31 cellular contexts compared by ENCODE assay signal in genomic region chr6:100568255-100568654, GRCh38.
"Had no signal": no experiment of that assay in that cellular context is flagged by ENCODE, and none has a peak within 500 bp of the region (broad histone marks: within the 10 kb centered on the region; RNA-seq: fewer than 3 reads in every experiment).

No MANE protein-coding gene starts in this region.

- H3K4me3 ChIP-seq: adrenal gland, breast epithelium, SJSA1 had no signal

- H3K9me3 ChIP-seq: adrenal gland, SJSA1, SK-N-SH had no signal

- H3K27ac Mint-ChIP-seq: activated CD4-positive, alpha-beta T cell treated with anti-CD3 and anti-CD28 coated beads for 36 hours; activated CD4-positive, alpha-beta T cell treated with anti-CD3 and anti-CD28 coated beads, Interleukin-2, amount 10 ng/mL, durations not matched to agents 7 days and 5 days; activated CD8-positive, alpha-beta T cell treated with anti-CD3 and anti-CD28 coated beads, Interleukin-2, amount 10 ng/mL, durations not matched to agents 7 days and 5 days; activated naive CD4-positive, alpha-beta T cell treated with anti-CD3 and anti-CD28 coated beads for 36 hours; activated naive CD4-positive, alpha-beta T cell treated with anti-CD3 and anti-CD28 coated beads, Interleukin-2, amount 50 U/mL, for 72 hours; activated T-cell treated with anti-CD3 and anti-CD28 coated beads, Interleukin-2, amount 50 U/mL, for 24 hours; activated T-helper 1 cell treated with anti-CD3 and anti-CD28 coated beads, Interleukin-12 subunit alpha, Interleukin-12 subunit beta, Interleukin-2, Interleukin-4 antibody, amounts not matched to agents 30 ng/mL and 10 ng/mL and 1 ng/mL, durations not matched to agents 14 hours and 24 hours and 36 hours; T-helper 1 cell treated with Interleukin-12 subunit alpha and Interleukin-12 subunit beta and Interleukin-4 antibody, amounts not matched to agents 30 μg/mL and 1 μg/mL, for 36 hours; T-helper 2 cell treated with Interferon-gamma antibody and Interleukin-4, amounts not matched to agents 5 μg/mL and 100 μg/mL, for 36 hours; WTC11 had no signal

- H3K4me1 ChIP-seq: adrenal gland, breast epithelium, SJSA1 had no signal

- H3K27me3 Mint-ChIP-seq: activated CD4-positive, alpha-beta T cell treated with anti-CD3 and anti-CD28 coated beads for 36 hours; activated CD4-positive, alpha-beta T cell treated with anti-CD3 and anti-CD28 coated beads, Interleukin-2, amount 10 ng/mL, durations not matched to agents 7 days and 5 days; activated T-cell treated with anti-CD3 and anti-CD28 coated beads, Interleukin-2, amount 50 U/mL, for 24 hours had no signal

- H3K9ac ChIP-seq: SK-N-SH had no signal

- H3K36me3 ChIP-seq: adrenal gland, breast epithelium had no signal

- H3K27ac ChIP-seq: adrenal gland, breast epithelium, SJSA1 had no signal

- H3K4me3 Mint-ChIP-seq: activated CD4-positive, alpha-beta T cell treated with anti-CD3 and anti-CD28 coated beads for 36 hours; activated CD4-positive, alpha-beta T cell treated with anti-CD3 and anti-CD28 coated beads, Interleukin-2, amount 10 ng/mL, durations not matched to agents 7 days and 5 days; activated CD8-positive, alpha-beta T cell treated with anti-CD3 and anti-CD28 coated beads, Interleukin-2, amount 10 ng/mL, durations not matched to agents 7 days and 5 days; activated naive CD4-positive, alpha-beta T cell treated with anti-CD3 and anti-CD28 coated beads for 36 hours; activated T-cell treated with anti-CD3 and anti-CD28 coated beads, Interleukin-2, amount 50 U/mL, for 24 hours; activated T-helper 1 cell treated with anti-CD3 and anti-CD28 coated beads, Interleukin-12 subunit alpha, Interleukin-12 subunit beta, Interleukin-2, Interleukin-4 antibody, amounts not matched to agents 30 ng/mL and 10 ng/mL and 1 ng/mL, durations not matched to agents 14 hours and 24 hours and 36 hours; T-helper 1 cell treated with Interleukin-12 subunit alpha and Interleukin-12 subunit beta and Interleukin-4 antibody, amounts not matched to agents 30 μg/mL and 1 μg/mL, for 36 hours; T-helper 2 cell treated with Interferon-gamma antibody and Interleukin-4, amounts not matched to agents 5 μg/mL and 100 μg/mL, for 36 hours; WTC11 had no signal

- ATAC-seq: activated CD4-positive, alpha-beta T cell treated with anti-CD3 and anti-CD28 coated beads for 36 hours; activated CD4-positive, CD25-positive, alpha-beta regulatory T cell treated with anti-CD3 and anti-CD28 coated beads, Interleukin-2, amount 50 U/mL, for 24 hours; activated CD8-positive, alpha-beta T cell treated with anti-CD3 and anti-CD28 coated beads, Interleukin-2, amount 10 ng/mL, durations not matched to agents 7 days and 5 days; activated naive CD4-positive, alpha-beta T cell treated with anti-CD3 and anti-CD28 coated beads, Interleukin-2, amount 50 U/mL, for 72 hours; Panc1; WTC11 had no signal

- H3K4me1 Mint-ChIP-seq: activated CD4-positive, alpha-beta T cell treated with anti-CD3 and anti-CD28 coated beads for 36 hours; activated CD4-positive, alpha-beta T cell treated with anti-CD3 and anti-CD28 coated beads, Interleukin-2, amount 10 ng/mL, durations not matched to agents 7 days and 5 days had no signal

- H3K27me3 ChIP-seq: adrenal gland, breast epithelium, SJSA1 had no signal

- H3K9me3 Mint-ChIP-seq: activated T-helper 1 cell treated with anti-CD3 and anti-CD28 coated beads, Interleukin-12 subunit alpha, Interleukin-12 subunit beta, Interleukin-2, Interleukin-4 antibody, amounts not matched to agents 30 ng/mL and 10 ng/mL and 1 ng/mL, durations not matched to agents 14 hours and 24 hours and 36 hours; T-helper 1 cell treated with Interleukin-12 subunit alpha and Interleukin-12 subunit beta and Interleukin-4 antibody, amounts not matched to agents 30 μg/mL and 1 μg/mL, for 36 hours; WTC11 had no signal

- DNase-seq: activated CD4-positive, alpha-beta T cell treated with anti-CD3 and anti-CD28 coated beads for 36 hours; activated CD4-positive, alpha-beta T cell treated with anti-CD3 and anti-CD28 coated beads, Interleukin-2, amount 10 ng/mL, durations not matched to agents 7 days and 5 days; activated CD4-positive, alpha-beta T cell treated with anti-CD3 and anti-CD28 coated beads, Interleukin-2, amount 50 U/mL, for 48 hours; activated CD8-positive, alpha-beta T cell treated with anti-CD3 and anti-CD28 coated beads, Interleukin-2, amount 10 ng/mL, durations not matched to agents 7 days and 5 days; activated gamma-delta T cell treated with Interleukin-2 at 50 U/mL for 16 hours; activated naive CD4-positive, alpha-beta T cell treated with anti-CD3 and anti-CD28 coated beads for 36 hours; activated T-cell treated with anti-CD3 and anti-CD28 coated beads, Interleukin-2, amount 50 U/mL, for 24 hours; adrenal gland; anterior cingulate cortex; Kasumi-1; NCI-H1092 treated with DMSO at 0.1 percent for 48 hours; NCI-H1417; NCI-H1694; NCI-H1930; NCI-H2081 treated with DMSO at 0.1 percent for 48 hours; NCI-H226; NCI-H446 treated with DMSO at 0.1 percent for 48 hours; NCI-H524; NCI-H69; RPMI8226; SHP77 treated with DMSO at 0.1 percent for 48 hours; SK-N-SH had no signal

- H3K4me2 ChIP-seq: SK-N-SH had no signal
